Comparison of ENCODE assay signal across 9 cellular contexts in the genomic region with DNA sequence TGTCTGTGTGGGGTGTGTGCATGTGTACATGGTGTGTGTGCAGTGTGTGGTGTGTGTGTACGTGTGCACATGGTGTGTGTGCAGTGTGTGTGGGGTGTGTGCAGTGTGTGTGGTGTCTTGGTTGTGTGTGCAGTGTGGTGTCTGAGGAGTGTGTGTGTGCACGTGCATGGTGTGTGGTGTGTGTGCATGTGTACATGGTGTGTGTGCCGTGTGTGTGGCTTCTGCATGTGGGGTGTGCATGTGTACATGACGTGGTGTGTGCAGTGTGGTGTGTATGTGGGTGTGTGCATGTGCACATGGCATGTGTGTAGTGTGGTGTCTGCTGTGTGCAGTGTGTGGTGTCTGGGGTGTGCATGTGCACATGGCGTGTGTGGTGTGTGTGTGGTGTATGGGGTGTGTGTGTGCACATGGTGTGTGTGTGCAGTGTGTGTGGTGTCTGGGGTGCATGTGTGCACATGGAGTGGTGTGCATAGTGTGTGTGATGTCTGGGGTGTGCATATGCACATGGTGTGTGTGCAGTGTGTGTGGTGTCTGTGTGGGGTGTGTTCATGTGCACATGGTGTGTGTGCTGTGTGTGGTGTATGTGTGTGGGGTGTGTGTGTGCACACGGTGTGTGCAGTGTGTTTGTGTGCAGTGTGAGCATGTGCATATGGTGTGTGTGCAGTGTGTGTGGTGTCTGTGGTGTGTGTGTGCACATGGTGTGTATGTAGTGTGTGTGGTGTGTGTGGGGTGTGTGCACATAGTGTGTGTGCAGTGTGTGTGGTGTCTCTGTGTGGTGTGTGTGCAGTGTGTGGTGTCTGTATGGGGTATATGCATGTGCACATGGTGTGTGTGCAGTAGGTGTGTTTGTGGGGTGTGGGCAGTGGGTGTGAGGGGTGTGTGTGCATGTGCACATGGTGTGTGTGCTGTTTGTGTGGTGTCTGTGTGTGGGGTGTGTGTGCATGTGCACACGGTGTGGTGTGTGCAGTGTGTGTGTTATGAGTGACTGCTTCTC. TPM values are rescaled to one million over a fixed set of nuclear protein-coding genes. Genes with fewer than 3 reads are reported as not detected.
DNase-seq lines count a peak whose midpoint lies in the region; ATAC-seq and TF ChIP-seq lines count a peak whose summit lies in the region.
"Had no signal": no experiment of that assay in that cellular context is flagged by ENCODE, and none has a peak within 500 bp of the region (broad histone marks: within the 10 kb centered on the region; RNA-seq: fewer than 3 reads in every experiment).

No MANE protein-coding gene starts in this region.

- H3K9ac ChIP-seq in neuronal stem cell (ENCODE audit: low read depth, low read length, poor library complexity) = peak overlapping the region; percentile 85

- H2BK12ac ChIP-seq in neuronal stem cell (ENCODE audit: low read length) = peak overlapping the region; percentile 42

- TF ChIP-seq POLR2A in uterus (IDR thresholded peaks at IDR 0.05) = no peak

- TF ChIP-seq CTCF in uterus (IDR thresholded peaks at IDR 0.05) = no peak

- H2BK5ac ChIP-seq in neuronal stem cell (ENCODE audit: low read length) = no peak overlapping the region

- ATAC-seq in HG03571 (IDR thresholded peaks at IDR 0.05; ENCODE audit: unreplicated experiment) = peak; percentile 29
- no peak for ATAC-seq in HG03521 (IDR thresholded peaks at IDR 0.05; ENCODE audit: unreplicated experiment)
- no peak for ATAC-seq in GM21360 (IDR thresholded peaks at IDR 0.05; ENCODE audit: unreplicated experiment)

- H3K4me3 ChIP-seq in neuronal stem cell (ENCODE audit: low read length in 2 of 2) = peak overlapping the region in 1 of 2 donors; percentile 56
- no peak overlapping the region for H3K4me3 ChIP-seq in uterus

- no CpG with 5 or more reads among the region's 7 CpGs for WGBS in neuronal stem cell (ENCODE audit: extremely low coverage in 2 of 2, insufficient read length in 2 of 2, insufficient replicate concordance in 1 of 2), 2 donors

- H2BK120ac ChIP-seq in neuronal stem cell (ENCODE audit: low read depth, low read length) = peak overlapping the region; percentile 0

- H3K27me3 ChIP-seq in neuronal stem cell (ENCODE audit: control insufficient read depth in 3 of 3, insufficient read depth in 3 of 3, low read depth in 1 of 3, low read length in 3 of 3) (peaks cover 3 to 16% (median 5%) of the 10 kb centered on the region in 3 experiments), uterus (no peaks in the 10 kb centered on the region)

- H4K8ac ChIP-seq in neuronal stem cell (ENCODE audit: low read depth, low read length) = peak overlapping the region; percentile 97

- peaks cover 0 to 11% of the 10 kb centered on the region in 2 donors for H3K9me3 ChIP-seq in neuronal stem cell (replicated peaks in 1 of 2; ENCODE audit: control insufficient read depth in 2 of 2, insufficient read depth in 1 of 2, low read depth in 1 of 2, low read length in 2 of 2)
- H3K9me3 ChIP-seq in uterus = no peaks in the 10 kb centered on the region

- intact Hi-C loops in uterus (cut with DNase I; ENCODE audit: low total_unique reads) = no loop called here

- H3K4me1 ChIP-seq in neuronal stem cell (ENCODE audit: control insufficient read depth in 2 of 2, insufficient read depth in 1 of 2, low read depth in 1 of 2, low read length in 2 of 2) (peaks cover 0 to 8% of the 10 kb centered on the region in 2 donors), uterus (no peaks in the 10 kb centered on the region)

- peak overlapping the region; percentile 97 for H3K14ac ChIP-seq in neuronal stem cell (ENCODE audit: low read length)

- peak overlapping the region; percentile 82 for H3K23ac ChIP-seq in neuronal stem cell (ENCODE audit: low read depth, low read length, poor library complexity)

- DNase-seq in COLO829 (ENCODE audit: low spot score) = peak; percentile 1
- DNase-seq in dermis blood vessel endothelial cell = peak; percentile 21
- no peak for DNase-seq in neuronal stem cell (ENCODE audit: low spot score)
- DNase-seq in uterus = no peak
- no peak for DNase-seq in NCI-H774 (lab: John Stamatoyannopoulos, UW)
- DNase-seq: activated CD4-positive, alpha-beta T cell treated with anti-CD3 and anti-CD28 coated beads for 1 hour had no signal

- peaks cover 9% of the 10 kb centered on the region for H3K79me1 ChIP-seq in neuronal stem cell (ENCODE audit: low read depth, low read length)

- H2BK15ac ChIP-seq in neuronal stem cell (ENCODE audit: low read length) = peak overlapping the region; percentile 0

- peak overlapping the region; percentile 0 for H3K4ac ChIP-seq in neuronal stem cell (ENCODE audit: low read length)

- H3K27ac ChIP-seq in neuronal stem cell (replicated peaks; ENCODE audit: low read length) = peak overlapping the region; percentile 1
- no peak overlapping the region for H3K27ac ChIP-seq in uterus

- no peak overlapping the region for H2AFZ ChIP-seq in neuronal stem cell (ENCODE audit: low read length)

- peak overlapping the region; percentile 39 for H3K18ac ChIP-seq in neuronal stem cell (ENCODE audit: low read length)

- H3K36me3 ChIP-seq in neuronal stem cell (replicated peaks in 1 of 2; ENCODE audit: control insufficient read depth in 2 of 2, insufficient read depth in 2 of 2, low read length in 2 of 2) = peaks cover 0 to 8% of the 10 kb centered on the region in 2 donors
- H3K36me3 ChIP-seq in uterus = no peaks in the 10 kb centered on the region

- H2AK5ac ChIP-seq in neuronal stem cell (ENCODE audit: low read depth, low read length) = no peak overlapping the region

- H4K91ac ChIP-seq in neuronal stem cell (ENCODE audit: low read depth, low read length, poor library complexity) = peak overlapping the region; percentile 3

- no peak overlapping the region for H3K4me2 ChIP-seq in neuronal stem cell (ENCODE audit: insufficient read depth, low read length, poor library complexity, severe bottlenecking)

RNA-seq across cellular contexts. Expression of gene ZNG1F, which starts 40.6 kb away (rescaled TPM):
- total RNA-seq in dermis blood vessel endothelial cell (3.4 and 6.4 TPM in 2 replicates), uterus (10 to 100 TPM in 1 of 4 donors, 1 to 10 TPM in 3; 1.0 to 20.3 (median 6.0) TPM)
- 3.4 TPM for polyA plus RNA-seq in neuronal stem cell (2013, experiment 1 of 2)
- 3.3 TPM for polyA plus RNA-seq in neuronal stem cell (2013, experiment 2 of 2)

Comparison
In these comparisons a context has a peak if more than half of its experiments do, and no peak if none do; other contexts are left out.
1. DNase-seq: peak in COLO829 (single experiment) and dermis blood vessel endothelial cell (single experiment); none in neuronal stem cell (single experiment), uterus (0 of 2) and NCI-H774 (single experiment).